In the genomic region with DNA sequence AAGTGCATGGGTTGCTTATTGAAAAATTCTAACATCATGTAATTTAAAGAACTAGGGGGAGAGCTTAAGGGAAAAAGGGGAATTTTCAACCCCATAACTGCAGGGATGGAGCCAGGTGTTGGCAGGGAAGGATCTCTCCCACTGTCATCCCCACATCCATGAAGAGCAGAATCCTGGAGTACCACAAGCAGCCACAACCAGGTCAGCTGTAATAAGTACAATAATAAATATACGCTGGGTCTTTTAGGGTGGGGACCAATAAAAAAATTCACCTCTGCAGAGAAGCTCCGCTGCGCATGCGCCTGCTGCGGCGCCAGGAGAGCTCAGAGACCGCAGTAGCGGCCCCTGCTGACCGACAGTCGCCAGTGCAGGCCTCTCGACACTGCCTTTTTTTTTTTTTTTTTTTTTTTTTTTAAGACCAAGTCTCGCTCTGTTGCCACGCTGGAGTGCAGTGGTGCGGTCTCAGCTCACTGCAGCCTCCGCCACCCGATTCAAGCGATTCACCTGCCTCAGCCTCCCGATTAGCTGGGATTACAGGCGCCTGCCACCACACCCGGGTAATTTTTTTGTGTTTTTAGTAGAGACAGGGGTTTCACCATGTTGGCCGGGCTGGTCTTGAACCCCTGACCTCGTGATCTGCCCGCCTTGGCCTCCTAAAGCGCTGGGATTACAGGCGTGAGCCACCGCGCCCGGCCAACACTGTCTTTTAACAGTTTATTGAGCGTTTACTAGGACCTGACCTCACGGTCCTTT, we compare ENCODE assay signal across 9 cellular contexts. TPM values are rescaled to one million over a fixed set of nuclear protein-coding genes. Genes with fewer than 3 reads are reported as not detected.
DNase-seq lines count a peak whose midpoint lies in the region; ATAC-seq lines count a peak whose summit lies in the region.
"Had no signal": no experiment of that assay in that cellular context is flagged by ENCODE, and none has a peak within 500 bp of the region (broad histone marks: within the 10 kb centered on the region; RNA-seq: fewer than 3 reads in every experiment).

No MANE protein-coding gene starts in this region.

- ATAC-seq in HG03175 (IDR thresholded peaks at IDR 0.05; ENCODE audit: unreplicated experiment) (peak; percentile 47), HG03342 (IDR thresholded peaks at IDR 0.05; ENCODE audit: unreplicated experiment) (no peak)

- DNase-seq in DMS153 (lab: John Stamatoyannopoulos, UW) = peak; percentile 80
- peak; percentile 79 for DNase-seq in NCI-H460 (ENCODE audit: extremely low read depth, low read depth)
- DNase-seq in activated CD4-positive, alpha-beta T cell treated with anti-CD3 and anti-CD28 coated beads for 24 hours (ENCODE audit: low read depth in 2 of 2) = peak; percentile 80 to 81
- peak; percentile 21 to 57 for DNase-seq in cerebellar nuclear complex (lab: John Stamatoyannopoulos, UW)
- peak; percentile 89 for DNase-seq in kidney tubule cell (ENCODE audit: low spot score)
- peak; percentile 62 to 81 (median 80) for DNase-seq in stimulated activated CD4-positive, alpha-beta T cell treated with anti-CD3 and anti-CD28 coated beads, Interleukin-1b, Interleukin-23, amount 100 ng/mL, for 24 hours (ENCODE audit: low read depth in 4 of 4, low spot score in 1 of 4)

RNA-seq across cellular contexts. Expression of a gene that starts 2.5 kb away (rescaled TPM):
- 2,185 and 2,326 TPM in 2 replicates for total RNA-seq in NCI-H460 (2014; rRNA removed; shearing (Covaris generic))
- polyA plus RNA-seq in NCI-H460 (2014; cell fraction: nucleus; rRNA removed) = 1,195 and 1,484 TPM in 2 replicates

RNA-seq across cellular contexts. Expression of a gene that starts 16.9 kb away (rescaled TPM):
- total RNA-seq in NCI-H460 (2014; rRNA removed; shearing (Covaris generic)) = 25.7 and 32.5 TPM in 2 replicates
- 66.3 and 71.6 TPM in 2 replicates for polyA plus RNA-seq in NCI-H460 (2014; cell fraction: nucleus; rRNA removed)

RNA-seq across cellular contexts. Expression of a gene that starts 19.7 kb away (rescaled TPM):
- total RNA-seq in NCI-H460 (2014; rRNA removed; shearing (Covaris generic)) = 14.2 and 29.8 TPM in 2 replicates
- 13.8 and 15.1 TPM in 2 replicates for polyA plus RNA-seq in NCI-H460 (2014; cell fraction: nucleus; rRNA removed)

RNA-seq across cellular contexts. Expression of a gene that starts 54.9 kb away (rescaled TPM):
- total RNA-seq in NCI-H460 (2014; rRNA removed; shearing (Covaris generic)) = not detected in 2 replicates
- polyA plus RNA-seq in NCI-H460 (2014; cell fraction: nucleus; rRNA removed) = not detected in 2 replicates
- total RNA-seq: glomerular endothelial cell had no signal

Comparison
In these comparisons a context has a peak if more than half of its experiments do, and no peak if none do; other contexts are left out.
1. DNase-seq: peak in every context shown above with its lines; median percentile 89 in kidney tubule cell; 80 in activated CD4-positive, alpha-beta T cell treated with anti-CD3 and anti-CD28 coated beads for 24 hours; 80 in DMS153; 80 in stimulated activated CD4-positive, alpha-beta T cell treated with anti-CD3 and anti-CD28 coated beads, Interleukin-1b, Interleukin-23, amount 100 ng/mL, for 24 hours; 79 in NCI-H460; 39 in cerebellar nuclear complex.